In genomic region chr6:141877275-141877983, GRCh38 we compare ENCODE assay signal across 27 cellular contexts.
"Had no signal": no experiment of that assay in that cellular context is flagged by ENCODE, and none has a peak within 500 bp of the region (broad histone marks: within the 10 kb centered on the region; RNA-seq: fewer than 3 reads in every experiment).

No MANE protein-coding gene starts in this region.

- H3K27me3 ChIP-seq: esophagus muscularis mucosa, gastroesophageal sphincter, heart left ventricle, vagina had no signal

- H3K36me3 ChIP-seq: esophagus muscularis mucosa, gastroesophageal sphincter, heart left ventricle, thoracic aorta, vagina had no signal

- H3K9me3 ChIP-seq: esophagus muscularis mucosa, gastroesophageal sphincter, heart left ventricle, thoracic aorta, vagina had no signal

- ATAC-seq: activated CD8-positive, alpha-beta T cell treated with anti-CD3 and anti-CD28 coated beads, Interleukin-2, amount 10 ng/mL, durations not matched to agents 7 days and 5 days; activated naive CD8-positive, alpha-beta T cell treated with anti-CD3 and anti-CD28 coated beads, Interleukin-2, amount 50 U/mL, for 24 hours; gastroesophageal sphincter; heart left ventricle; left ventricle myocardium superior; sciatic nerve; stimulated activated naive B cell treated with anti-CD40 and anti-IgM and Interleukin-4, amounts not matched to agents 10 μg/mL and 1 μg/mL and 100 μg/mL, for 72 hours had no signal

- H3K4me1 ChIP-seq: esophagus muscularis mucosa, gastroesophageal sphincter, heart left ventricle, parathyroid adenoma, vagina had no signal

- FAIRE-seq: endothelial cell of umbilical vein, keratinocyte had no signal

- H2AFZ ChIP-seq: parathyroid adenoma had no signal

- DNase-seq: activated CD4-positive, alpha-beta T cell treated with anti-CD3 and anti-CD28 coated beads for 1 hour; activated CD4-positive, alpha-beta T cell treated with anti-CD3 and anti-CD28 coated beads, Interleukin-2, amount 50 U/mL, for 1 hour; activated CD8-positive, alpha-beta T cell treated with anti-CD3 and anti-CD28 coated beads, Interleukin-2, amount 10 ng/mL, durations not matched to agents 7 days and 5 days; activated gamma-delta T cell; activated naive CD4-positive, alpha-beta T cell treated with anti-CD3 and anti-CD28 coated beads, Interleukin-2, amount 50 U/mL, for 16 hours; activated naive CD8-positive, alpha-beta T cell treated with anti-CD3 and anti-CD28 coated beads, Interleukin-2, amount 50 U/mL, for 24 hours; anterior cingulate cortex; caudate nucleus; dermis blood vessel endothelial cell; effector memory CD4-positive, alpha-beta T cell; heart left ventricle; left ventricle myocardium superior; nephron progenitor cell; nucleus accumbens; small intestine; stimulated activated CD4-positive, alpha-beta T cell treated with anti-CD3 and anti-CD28 coated beads, Interleukin-2, amount 100 ng/mL, for 48 hours; stimulated activated CD8-positive, alpha-beta memory T cell treated with anti-CD3 and anti-CD28 coated beads, Interleukin-4, amount 100 ng/mL, for 48 hours; stimulated activated naive B cell treated with anti-CD40 and anti-IgM and Interleukin-4, amounts not matched to agents 10 μg/mL and 1 μg/mL and 100 μg/mL, for 72 hours; T-helper 1 cell had no signal

- H3K27ac ChIP-seq: esophagus muscularis mucosa, gastroesophageal sphincter, heart left ventricle, parathyroid adenoma, thoracic aorta, vagina had no signal

- H3K4me3 ChIP-seq: esophagus muscularis mucosa, gastroesophageal sphincter, heart left ventricle, thoracic aorta, vagina had no signal

- H3K9ac ChIP-seq: parathyroid adenoma had no signal
